ENCODE assay signal across 17 cellular contexts in the genomic region with DNA sequence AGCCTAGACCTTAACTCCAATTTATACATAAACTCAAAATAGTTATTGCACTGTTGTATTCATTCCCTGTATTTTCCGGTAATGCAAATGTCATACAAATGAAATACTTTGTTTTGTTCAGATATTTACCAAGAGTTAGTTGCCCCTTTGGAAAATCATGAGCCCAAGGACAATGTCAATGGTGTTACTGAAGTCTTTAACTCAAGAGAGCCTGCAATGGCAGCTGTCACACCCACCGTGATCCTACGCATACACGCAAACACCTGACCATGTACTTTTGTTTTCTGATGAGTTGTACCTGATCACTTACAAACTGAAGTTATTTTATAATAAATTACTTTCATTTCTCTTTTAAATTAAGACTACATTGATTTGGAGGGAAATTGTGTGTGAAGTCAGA. TPM values are rescaled to one million over a fixed set of nuclear protein-coding genes. Genes with fewer than 3 reads are reported as not detected.
A peak's percentile ranks its signal among the peaks of the same experiment; 100 is the strongest.
DNase-seq lines count a peak whose midpoint lies in the region; ATAC-seq, FAIRE-seq and TF ChIP-seq lines count a peak whose summit lies in the region.
"Had no signal": no experiment of that assay in that cellular context is flagged by ENCODE, and none has a peak within 500 bp of the region (broad histone marks: within the 10 kb centered on the region; RNA-seq: fewer than 3 reads in every experiment).

No MANE protein-coding gene starts in this region.

- peak; percentile 18 for FAIRE-seq in GM19239 (lab: Jason Lieb, UNC)
- no peak for FAIRE-seq in frontal cortex (lab: Jason Lieb, UNC)
- FAIRE-seq: keratinocyte had no signal

- H3K4me1 Mint-ChIP-seq in T-helper 2 cell treated with Interferon-gamma antibody and Interleukin-4, amounts not matched to agents 5 μg/mL and 100 μg/mL, for 36 hours (ENCODE audit: low read depth) = peaks cover 72% of the 10 kb centered on the region
- peaks cover 58% of the 10 kb centered on the region for H3K4me1 Mint-ChIP-seq in activated T-helper 17 cell treated with anti-CD3 and anti-CD28 coated beads, Interleukin-2, amount 50 U/mL, for 72 hours
- peaks cover 50 to 59% of the 10 kb centered on the region in 2 donors for H3K4me1 Mint-ChIP-seq in natural killer cell

- H3K27me3 Mint-ChIP-seq in T-helper 2 cell treated with Interferon-gamma antibody and Interleukin-4, amounts not matched to agents 5 μg/mL and 100 μg/mL, for 36 hours (ENCODE audit: low read depth) = no peaks in the 10 kb centered on the region
- no peaks in the 10 kb centered on the region for H3K27me3 Mint-ChIP-seq in activated T-helper 17 cell treated with anti-CD3 and anti-CD28 coated beads, Interleukin-2, amount 50 U/mL, for 72 hours
- no peaks in the 10 kb centered on the region for H3K27me3 Mint-ChIP-seq in natural killer cell (ENCODE audit: low read depth in 2 of 2)

- no peak for ATAC-seq in activated T-helper 17 cell treated with anti-CD3 and anti-CD28 coated beads, Interleukin-2, amount 50 U/mL, for 72 hours (replicated peaks)
- ATAC-seq in natural killer cell (no peak), SK-N-SH treated with all-trans-retinoic acid at 6 μM for 48 hours (no peak), GM21515 (IDR thresholded peaks at IDR 0.05; ENCODE audit: unreplicated experiment) (no peak)

- no peak for DNase-seq in T-helper 2 cell treated with Interferon-gamma antibody and Interleukin-4, amounts not matched to agents 5 μg/mL and 100 μg/mL, for 36 hours (ENCODE audit: low spot score)
- DNase-seq in T-helper 2 cell = no peak
- DNase-seq in GM19239 (ENCODE audit: insufficient read length, low spot score) = no peak
- DNase-seq in natural killer cell = no peak
- DNase-seq in frontal cortex (ENCODE audit: low spot score in 2 of 2) = no peak
- DNase-seq: 8988T; activated CD4-positive, alpha-beta T cell treated with anti-CD3 and anti-CD28 coated beads for 48 hours; GF-D8; NCI-H1417; NCI-H2171; SJCRH30; trophoblast cell had no signal

- TF ChIP-seq CTCF in natural killer cell (IDR thresholded peaks at IDR 0.05) = no peak

- peaks cover 54% of the 10 kb centered on the region for H3K36me3 Mint-ChIP-seq in T-helper 2 cell treated with Interferon-gamma antibody and Interleukin-4, amounts not matched to agents 5 μg/mL and 100 μg/mL, for 36 hours (ENCODE audit: low read depth)
- peaks cover 47% of the 10 kb centered on the region for H3K36me3 Mint-ChIP-seq in activated T-helper 17 cell treated with anti-CD3 and anti-CD28 coated beads, Interleukin-2, amount 50 U/mL, for 72 hours (ENCODE audit: low read depth)
- peaks cover 4% of the 10 kb centered on the region for H3K36me3 Mint-ChIP-seq in natural killer cell

- intact Hi-C loops in natural killer cell (cut with micrococcal nuclease) = no loop called here

- H3K27ac Mint-ChIP-seq in T-helper 2 cell treated with Interferon-gamma antibody and Interleukin-4, amounts not matched to agents 5 μg/mL and 100 μg/mL, for 36 hours = peak overlapping the region; percentile 85
- peak overlapping the region; percentile 95 for H3K27ac Mint-ChIP-seq in activated T-helper 17 cell treated with anti-CD3 and anti-CD28 coated beads, Interleukin-2, amount 50 U/mL, for 72 hours
- H3K27ac Mint-ChIP-seq in natural killer cell = peak overlapping the region; percentile 7 to 93
- H3K27ac Mint-ChIP-seq: nephron had no signal

- H3K4me3 Mint-ChIP-seq in T-helper 2 cell treated with Interferon-gamma antibody and Interleukin-4, amounts not matched to agents 5 μg/mL and 100 μg/mL, for 36 hours = peak overlapping the region; percentile 6
- peak overlapping the region; percentile 79 for H3K4me3 Mint-ChIP-seq in activated T-helper 17 cell treated with anti-CD3 and anti-CD28 coated beads, Interleukin-2, amount 50 U/mL, for 72 hours
- H3K4me3 Mint-ChIP-seq in natural killer cell = no peak overlapping the region
- H3K4me3 Mint-ChIP-seq: nephron had no signal

- H3K9me3 Mint-ChIP-seq in T-helper 2 cell treated with Interferon-gamma antibody and Interleukin-4, amounts not matched to agents 5 μg/mL and 100 μg/mL, for 36 hours = no peaks in the 10 kb centered on the region
- no peaks in the 10 kb centered on the region for H3K9me3 Mint-ChIP-seq in activated T-helper 17 cell treated with anti-CD3 and anti-CD28 coated beads, Interleukin-2, amount 50 U/mL, for 72 hours
- H3K9me3 Mint-ChIP-seq in natural killer cell = no peaks in the 10 kb centered on the region
- H3K9me3 Mint-ChIP-seq: nephron had no signal

TF ChIP-seq in SK-N-SH treated with all-trans-retinoic acid at 6 μM for 48 hours, 23 proteins besides CTCF, POLR2A, EP300 and RAD21:
- TF ChIP-seq, protein P1, sequence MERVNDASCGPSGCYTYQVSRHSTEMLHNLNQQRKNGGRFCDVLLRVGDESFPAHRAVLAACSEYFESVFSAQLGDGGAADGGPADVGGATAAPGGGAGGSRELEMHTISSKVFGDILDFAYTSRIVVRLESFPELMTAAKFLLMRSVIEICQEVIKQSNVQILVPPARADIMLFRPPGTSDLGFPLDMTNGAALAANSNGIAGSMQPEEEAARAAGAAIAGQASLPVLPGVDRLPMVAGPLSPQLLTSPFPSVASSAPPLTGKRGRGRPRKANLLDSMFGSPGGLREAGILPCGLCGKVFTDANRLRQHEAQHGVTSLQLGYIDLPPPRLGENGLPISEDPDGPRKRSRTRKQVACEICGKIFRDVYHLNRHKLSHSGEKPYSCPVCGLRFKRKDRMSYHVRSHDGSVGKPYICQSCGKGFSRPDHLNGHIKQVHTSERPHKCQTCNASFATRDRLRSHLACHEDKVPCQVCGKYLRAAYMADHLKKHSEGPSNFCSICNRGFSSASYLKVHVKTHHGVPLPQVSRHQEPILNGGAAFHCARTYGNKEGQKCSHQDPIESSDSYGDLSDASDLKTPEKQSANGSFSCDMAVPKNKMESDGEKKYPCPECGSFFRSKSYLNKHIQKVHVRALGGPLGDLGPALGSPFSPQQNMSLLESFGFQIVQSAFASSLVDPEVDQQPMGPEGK (CRISPR knock-in tag; IDR thresholded peaks at IDR 0.05; ENCODE audit: borderline replicate concordance) = no peak
- TF ChIP-seq TCF4 (CRISPR knock-in tag; IDR thresholded peaks at IDR 0.05; ENCODE audit: borderline replicate concordance) (no peak), CSDC2 (CRISPR knock-in tag; IDR thresholded peaks at IDR 0.05) (no peak), ZFP3 (CRISPR knock-in tag; IDR thresholded peaks at IDR 0.05) (no peak), ZNF70 (CRISPR knock-in tag; IDR thresholded peaks at IDR 0.05) (no peak), ZC3H10 (CRISPR knock-in tag; IDR thresholded peaks at IDR 0.05) (no peak), ZFP30 (CRISPR knock-in tag; IDR thresholded peaks at IDR 0.05) (no peak)
- TF ChIP-seq, protein P2, sequence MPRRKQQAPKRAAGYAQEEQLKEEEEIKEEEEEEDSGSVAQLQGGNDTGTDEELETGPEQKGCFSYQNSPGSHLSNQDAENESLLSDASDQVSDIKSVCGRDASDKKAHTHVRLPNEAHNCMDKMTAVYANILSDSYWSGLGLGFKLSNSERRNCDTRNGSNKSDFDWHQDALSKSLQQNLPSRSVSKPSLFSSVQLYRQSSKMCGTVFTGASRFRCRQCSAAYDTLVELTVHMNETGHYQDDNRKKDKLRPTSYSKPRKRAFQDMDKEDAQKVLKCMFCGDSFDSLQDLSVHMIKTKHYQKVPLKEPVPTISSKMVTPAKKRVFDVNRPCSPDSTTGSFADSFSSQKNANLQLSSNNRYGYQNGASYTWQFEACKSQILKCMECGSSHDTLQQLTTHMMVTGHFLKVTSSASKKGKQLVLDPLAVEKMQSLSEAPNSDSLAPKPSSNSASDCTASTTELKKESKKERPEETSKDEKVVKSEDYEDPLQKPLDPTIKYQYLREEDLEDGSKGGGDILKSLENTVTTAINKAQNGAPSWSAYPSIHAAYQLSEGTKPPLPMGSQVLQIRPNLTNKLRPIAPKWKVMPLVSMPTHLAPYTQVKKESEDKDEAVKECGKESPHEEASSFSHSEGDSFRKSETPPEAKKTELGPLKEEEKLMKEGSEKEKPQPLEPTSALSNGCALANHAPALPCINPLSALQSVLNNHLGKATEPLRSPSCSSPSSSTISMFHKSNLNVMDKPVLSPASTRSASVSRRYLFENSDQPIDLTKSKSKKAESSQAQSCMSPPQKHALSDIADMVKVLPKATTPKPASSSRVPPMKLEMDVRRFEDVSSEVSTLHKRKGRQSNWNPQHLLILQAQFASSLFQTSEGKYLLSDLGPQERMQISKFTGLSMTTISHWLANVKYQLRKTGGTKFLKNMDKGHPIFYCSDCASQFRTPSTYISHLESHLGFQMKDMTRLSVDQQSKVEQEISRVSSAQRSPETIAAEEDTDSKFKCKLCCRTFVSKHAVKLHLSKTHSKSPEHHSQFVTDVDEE (CRISPR knock-in tag; IDR thresholded peaks at IDR 0.05) = no peak

RNA-seq across cellular contexts. Expression of a gene that starts 11.7 kb away (rescaled TPM):
- total RNA-seq in activated T-helper 17 cell treated with anti-CD3 and anti-CD28 coated beads, Interleukin-2, amount 50 U/mL, for 72 hours = 100 to 1,000 TPM; 180 to 334 TPM
- total RNA-seq in natural killer cell = 100 to 1,000 TPM; 508 to 640 (median 555) TPM
- total RNA-seq in frontal cortex = 1.2 TPM

Comparison
In these comparisons a context has a peak if more than half of its experiments do, and no peak if none do; other contexts are left out.
1. RNA of a gene that starts 11.7 kb away (total RNA-seq): 508 to 640 TPM in natural killer cell and 180 to 334 TPM in activated T-helper 17 cell treated with anti-CD3 and anti-CD28 coated beads, Interleukin-2, amount 50 U/mL, for 72 hours; 1.2 TPM in frontal cortex (single experiment); every median in the first group is over 10 times any median in the second.
2. Peak in every context shown above with its lines, with median percentiles within 50 percentile points of each other: H3K27ac Mint-ChIP-seq.